Comparison of ENCODE assay signal across 8 cellular contexts in the genomic region with DNA sequence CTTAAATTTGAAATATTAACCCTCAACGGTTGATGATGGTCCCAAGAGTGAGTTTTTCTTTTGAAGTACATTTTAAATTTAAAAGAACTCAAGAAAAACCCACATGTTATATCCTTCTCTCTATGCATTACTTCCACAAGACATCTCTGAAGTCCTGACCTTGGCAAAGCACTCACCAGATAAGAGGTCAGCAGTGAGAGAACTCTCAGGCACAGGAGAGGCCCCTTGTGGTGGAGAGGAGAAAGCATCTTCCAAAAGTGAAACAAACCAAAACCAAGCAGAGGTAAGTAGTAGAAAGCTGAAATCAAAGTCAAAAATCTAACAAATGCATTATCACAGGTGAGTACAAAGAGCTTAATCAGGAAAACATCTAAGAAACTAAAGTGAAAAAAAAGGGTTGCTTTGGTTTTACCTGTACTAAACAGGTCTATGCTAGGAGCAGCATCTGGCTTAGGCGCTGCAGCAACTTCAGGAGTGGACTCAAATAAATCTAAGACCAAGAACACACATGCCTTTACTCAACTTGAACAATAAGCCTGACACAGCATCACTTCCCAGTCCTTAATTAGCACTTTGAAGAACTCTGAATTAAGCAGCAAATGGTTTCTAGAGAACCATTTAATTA.
A peak's percentile ranks its signal among the peaks of the same experiment; 100 is the strongest.
DNase-seq lines count a peak whose midpoint lies in the region; ATAC-seq, FAIRE-seq and TF ChIP-seq lines count a peak whose summit lies in the region.

No MANE protein-coding gene starts in this region.

- FAIRE-seq in urothelium cell line (lab: Jason Lieb, UNC) = no peak

- H3K9me3 Mint-ChIP-seq in endothelial cell (ENCODE audit: unreplicated experiment) = no peaks in the 10 kb centered on the region

- no peak overlapping the region for H3K4me3 Mint-ChIP-seq in endothelial cell (ENCODE audit: unreplicated experiment)

- ATAC-seq in GM18511 (IDR thresholded peaks at IDR 0.05; ENCODE audit: unreplicated experiment) (peak; percentile 97), HG02798 (IDR thresholded peaks at IDR 0.05; ENCODE audit: poor library complexity, unreplicated experiment) (peak; percentile 98)

- peaks cover 3% of the 10 kb centered on the region for H3K27me3 Mint-ChIP-seq in endothelial cell (ENCODE audit: unreplicated experiment)

- H3K27ac Mint-ChIP-seq in endothelial cell (ENCODE audit: unreplicated experiment) = no peak overlapping the region

- no peaks in the 10 kb centered on the region for H3K36me3 Mint-ChIP-seq in endothelial cell (ENCODE audit: low read depth, unreplicated experiment)

- DNase-seq in ACHN (peak; percentile 32), NAMALWA (ENCODE audit: low spot score) (peak; percentile 62), endothelial cell (ENCODE audit: low spot score) (peak; percentile 14), urothelium cell line (ENCODE audit: low spot score) (peak; percentile 17), NCI-H1105 treated with DMSO at 0.1 percent for 48 hours (lab: John Stamatoyannopoulos, UW) (no peak), cerebellar cortex (ENCODE audit: low spot score) (no peak)

- in situ Hi-C loops in ACHN (cut with HindIII; ENCODE audit: low pct_ligation_motif_present, low pct_unique_long_range_greater_than_20kb, low sequenced_read_pairs) = no loop called here

- TF ChIP-seq CTCF in endothelial cell (IDR thresholded peaks at IDR 0.05; ENCODE audit: unreplicated experiment) = peak; percentile 42

- H3K4me1 Mint-ChIP-seq in endothelial cell (ENCODE audit: unreplicated experiment) = no peaks in the 10 kb centered on the region

Comparison
In these comparisons a context has a peak if more than half of its experiments do, and no peak if none do; other contexts are left out.
1. DNase-seq: peak in ACHN (single experiment), NAMALWA (single experiment), endothelial cell (single experiment) and urothelium cell line (single experiment); none in NCI-H1105 treated with DMSO at 0.1 percent for 48 hours (single experiment) and cerebellar cortex (single experiment).